23 cellular contexts compared by ENCODE assay signal in the genomic region with DNA sequence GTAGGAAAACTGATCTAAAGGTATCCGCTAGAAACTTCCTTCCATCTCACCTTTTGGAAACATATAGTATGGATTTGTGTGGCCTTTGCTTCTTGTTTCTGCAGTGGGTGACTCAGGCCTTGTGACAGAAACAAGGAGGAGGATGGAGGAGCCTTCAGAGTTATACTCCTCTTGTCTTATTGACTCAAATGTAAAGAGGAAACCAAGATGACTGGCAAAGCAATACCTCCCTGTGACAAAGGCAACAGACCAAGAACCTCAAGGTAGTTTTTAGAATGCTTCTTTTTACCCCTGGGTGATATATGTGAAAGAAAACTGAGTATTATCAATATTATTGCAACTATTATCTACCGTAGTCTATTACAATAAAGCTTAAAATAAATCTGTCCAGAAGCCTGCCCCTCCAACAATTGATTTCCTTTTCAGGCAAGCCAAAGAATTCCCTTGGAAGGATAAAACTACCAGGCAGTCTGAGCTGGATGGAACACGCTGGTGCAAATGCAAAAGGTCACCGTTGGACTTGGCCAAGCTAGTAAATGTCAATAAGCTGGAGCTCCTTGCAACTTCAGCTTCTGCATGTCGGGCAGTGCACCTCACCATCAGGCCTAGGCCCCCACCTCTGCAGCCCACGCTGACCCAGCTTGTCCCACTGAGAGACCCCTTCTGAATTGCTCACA.
"Had no signal": no experiment of that assay in that cellular context is flagged by ENCODE, and none has a peak within 500 bp of the region (broad histone marks: within the 10 kb centered on the region; RNA-seq: fewer than 3 reads in every experiment).

No MANE protein-coding gene starts in this region.

- DNase-seq: activated CD4-positive, alpha-beta T cell treated with anti-CD3 and anti-CD28 coated beads for 4 hours; activated CD4-positive, alpha-beta T cell treated with anti-CD3 and anti-CD28 coated beads, Interleukin-2, amount 50 U/mL, for 4 hours; activated naive CD4-positive, alpha-beta T cell treated with Interleukin-2 at 50 U/mL for 16 hours; activated T-cell treated with anti-CD3 and anti-CD28 coated beads for 4 hours; activated T-cell treated with anti-CD3 and anti-CD28 coated beads, Interleukin-2, amount 50 U/mL, for 72 hours; anterior cingulate cortex; dorsolateral prefrontal cortex; effector memory CD4-positive, alpha-beta T cell; left ventricle myocardium inferior; mucosa of descending colon; right lobe of liver; stimulated activated CD4-positive, alpha-beta T cell treated with anti-CD3 and anti-CD28 coated beads, Interleukin-4, amount 100 ng/mL, for 24 hours had no signal

- H3K27me3 ChIP-seq: cardiac muscle cell, foreskin keratinocyte, neutrophil, right lobe of liver, upper lobe of left lung had no signal

- H3K36me3 Mint-ChIP-seq: activated naive CD8-positive, alpha-beta T cell; natural killer cell treated with Interleukin-12 subunit alpha and Interleukin-12 subunit beta and Interleukin-15 and Interleukin-18, amount 100 ng/mL, for 72 hours; stimulated activated effector memory CD8-positive, alpha-beta T cell treated with anti-CD3 and anti-CD28 coated beads, Interleukin-12 subunit alpha, Interleukin-12 subunit beta, amount 100 ng/mL, for 72 hours had no signal

- H3K4me1 ChIP-seq: foreskin keratinocyte, right lobe of liver, upper lobe of left lung had no signal

- H3K9me3 ChIP-seq: left ventricle myocardium inferior, mucosa of descending colon, neutrophil, right lobe of liver, upper lobe of left lung had no signal

- H3K4me3 Mint-ChIP-seq: activated naive CD8-positive, alpha-beta T cell; activated T-cell treated with anti-CD3 and anti-CD28 coated beads, Interleukin-2, amount 50 U/mL, for 72 hours; natural killer cell treated with Interleukin-12 subunit alpha and Interleukin-12 subunit beta and Interleukin-15 and Interleukin-18, amount 100 ng/mL, for 72 hours; stimulated activated effector memory CD8-positive, alpha-beta T cell treated with anti-CD3 and anti-CD28 coated beads, Interleukin-12 subunit alpha, Interleukin-12 subunit beta, amount 100 ng/mL, for 72 hours; stimulated activated naive CD8-positive, alpha-beta T cell treated with anti-CD3 and anti-CD28 coated beads, Interleukin-15, Interleukin-2, amounts not matched to agents 100 ng/mL and 50 ng/mL, for 24 hours had no signal

- H3K27ac Mint-ChIP-seq: activated naive CD8-positive, alpha-beta T cell; activated T-cell treated with anti-CD3 and anti-CD28 coated beads, Interleukin-2, amount 50 U/mL, for 72 hours; natural killer cell treated with Interleukin-12 subunit alpha and Interleukin-12 subunit beta and Interleukin-15 and Interleukin-18, amount 100 ng/mL, for 72 hours; stimulated activated effector memory CD8-positive, alpha-beta T cell treated with anti-CD3 and anti-CD28 coated beads, Interleukin-12 subunit alpha, Interleukin-12 subunit beta, amount 100 ng/mL, for 72 hours; stimulated activated naive CD8-positive, alpha-beta T cell treated with anti-CD3 and anti-CD28 coated beads, Interleukin-15, Interleukin-2, amounts not matched to agents 100 ng/mL and 50 ng/mL, for 24 hours had no signal

- H3K9me3 Mint-ChIP-seq: activated T-cell treated with anti-CD3 and anti-CD28 coated beads, Interleukin-2, amount 50 U/mL, for 72 hours; natural killer cell treated with Interleukin-12 subunit alpha and Interleukin-12 subunit beta and Interleukin-15 and Interleukin-18, amount 100 ng/mL, for 72 hours; stimulated activated effector memory CD8-positive, alpha-beta T cell treated with anti-CD3 and anti-CD28 coated beads, Interleukin-12 subunit alpha, Interleukin-12 subunit beta, amount 100 ng/mL, for 72 hours; stimulated activated naive CD8-positive, alpha-beta T cell treated with anti-CD3 and anti-CD28 coated beads, Interleukin-15, Interleukin-2, amounts not matched to agents 100 ng/mL and 50 ng/mL, for 24 hours had no signal

- H3K36me3 ChIP-seq: cardiac muscle cell, left ventricle myocardium inferior, neutrophil, right lobe of liver, upper lobe of left lung had no signal

- H3K4me1 Mint-ChIP-seq: stimulated activated effector memory CD8-positive, alpha-beta T cell treated with anti-CD3 and anti-CD28 coated beads, Interleukin-12 subunit alpha, Interleukin-12 subunit beta, amount 100 ng/mL, for 72 hours had no signal

- H3K4me3 ChIP-seq: cardiac muscle cell, coronary artery, dorsolateral prefrontal cortex, left ventricle myocardium inferior, lung, mucosa of descending colon, right lobe of liver, skin epidermis, upper lobe of left lung had no signal

- H3K27ac ChIP-seq: cardiac muscle cell, coronary artery, dorsolateral prefrontal cortex, foreskin keratinocyte, left ventricle myocardium inferior, neutrophil, right lobe of liver, upper lobe of left lung had no signal

- ATAC-seq: mucosa of descending colon; natural killer cell treated with Interleukin-12 subunit alpha and Interleukin-12 subunit beta and Interleukin-15 and Interleukin-18, amount 100 ng/mL, for 72 hours; right lobe of liver; stimulated activated effector memory CD8-positive, alpha-beta T cell treated with anti-CD3 and anti-CD28 coated beads, Interleukin-12 subunit alpha, Interleukin-12 subunit beta, amount 100 ng/mL, for 72 hours had no signal
